ENCODE assay signal across 34 cellular contexts in the genomic region with DNA sequence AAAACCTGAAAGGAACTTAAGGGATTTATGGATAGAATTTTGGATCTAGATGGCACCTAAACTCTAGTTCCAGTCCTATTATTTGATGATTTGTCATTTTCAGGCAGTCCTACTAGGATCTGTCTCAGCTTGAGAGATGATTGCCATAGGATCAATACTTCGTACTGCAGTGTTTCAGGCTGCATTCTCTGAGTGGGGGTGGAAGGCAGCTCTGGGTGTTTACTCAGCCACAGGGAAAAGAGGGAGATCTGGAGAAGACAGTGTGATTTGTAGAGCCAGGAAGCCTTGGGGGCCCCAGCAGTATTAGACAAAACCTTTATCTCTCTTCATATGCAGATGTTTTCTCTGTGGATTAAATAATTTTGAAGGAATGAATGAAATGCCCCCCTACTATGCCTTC.
"Had no signal": no experiment of that assay in that cellular context is flagged by ENCODE, and none has a peak within 500 bp of the region (broad histone marks: within the 10 kb centered on the region; RNA-seq: fewer than 3 reads in every experiment).

No MANE protein-coding gene starts in this region.

- H3K9ac ChIP-seq: KMS-11, SK-N-SH had no signal

- H3K27ac Mint-ChIP-seq: activated CD8-positive, alpha-beta T cell treated with anti-CD3 and anti-CD28 coated beads for 36 hours; activated naive CD4-positive, alpha-beta T cell treated with anti-CD3 and anti-CD28 coated beads, Interleukin-2, amount 50 U/mL, for 24 hours; activated naive CD8-positive, alpha-beta T cell treated with anti-CD3 and anti-CD28 coated beads, Interleukin-2, amount 10 ng/mL, durations not matched to agents 7 days and 5 days; activated T-cell treated with anti-CD3 and anti-CD28 coated beads, Interleukin-2, amount 50 U/mL, for 72 hours; activated T-helper 17 cell treated with anti-CD3 and anti-CD28 coated beads, Interleukin-2, amount 50 U/mL, for 72 hours; brain; T-helper 1 cell treated with Interleukin-12 subunit alpha and Interleukin-12 subunit beta and Interleukin-4 antibody, amounts not matched to agents 30 μg/mL and 1 μg/mL, for 36 hours; T-helper 2 cell treated with Interferon-gamma antibody and Interleukin-4, amounts not matched to agents 5 μg/mL and 100 μg/mL, for 36 hours had no signal

- H3K9me3 ChIP-seq: Peyer's patch, SJSA1, SK-N-SH had no signal

- H3K36me3 Mint-ChIP-seq: activated naive CD4-positive, alpha-beta T cell treated with anti-CD3 and anti-CD28 coated beads, Interleukin-2, amount 50 U/mL, for 24 hours; activated naive CD8-positive, alpha-beta T cell treated with anti-CD3 and anti-CD28 coated beads, Interleukin-2, amount 10 ng/mL, durations not matched to agents 7 days and 5 days; brain had no signal

- H3K36me3 ChIP-seq: Peyer's patch, SJSA1 had no signal

- H3K9me3 Mint-ChIP-seq: activated naive CD8-positive, alpha-beta T cell treated with anti-CD3 and anti-CD28 coated beads, Interleukin-2, amount 10 ng/mL, durations not matched to agents 7 days and 5 days; brain; T-helper 1 cell treated with Interleukin-12 subunit alpha and Interleukin-12 subunit beta and Interleukin-4 antibody, amounts not matched to agents 30 μg/mL and 1 μg/mL, for 36 hours had no signal

- H3K9me2 ChIP-seq: SK-N-SH had no signal

- H3K4me3 Mint-ChIP-seq: activated CD8-positive, alpha-beta T cell treated with anti-CD3 and anti-CD28 coated beads for 36 hours; activated naive CD4-positive, alpha-beta T cell treated with anti-CD3 and anti-CD28 coated beads, Interleukin-2, amount 50 U/mL, for 24 hours; activated naive CD8-positive, alpha-beta T cell treated with anti-CD3 and anti-CD28 coated beads, Interleukin-2, amount 10 ng/mL, durations not matched to agents 7 days and 5 days; activated T-cell treated with anti-CD3 and anti-CD28 coated beads, Interleukin-2, amount 50 U/mL, for 72 hours; activated T-helper 17 cell treated with anti-CD3 and anti-CD28 coated beads, Interleukin-2, amount 50 U/mL, for 72 hours; brain; T-helper 1 cell treated with Interleukin-12 subunit alpha and Interleukin-12 subunit beta and Interleukin-4 antibody, amounts not matched to agents 30 μg/mL and 1 μg/mL, for 36 hours; T-helper 2 cell treated with Interferon-gamma antibody and Interleukin-4, amounts not matched to agents 5 μg/mL and 100 μg/mL, for 36 hours had no signal

- H3K4me1 Mint-ChIP-seq: activated naive CD4-positive, alpha-beta T cell treated with anti-CD3 and anti-CD28 coated beads, Interleukin-2, amount 50 U/mL, for 24 hours; activated naive CD8-positive, alpha-beta T cell treated with anti-CD3 and anti-CD28 coated beads, Interleukin-2, amount 10 ng/mL, durations not matched to agents 7 days and 5 days; activated T-helper 17 cell treated with anti-CD3 and anti-CD28 coated beads, Interleukin-2, amount 50 U/mL, for 72 hours had no signal

- H3K4me2 ChIP-seq: KMS-11, SK-N-SH had no signal

- H3K27me3 Mint-ChIP-seq: activated CD8-positive, alpha-beta T cell treated with anti-CD3 and anti-CD28 coated beads for 36 hours; activated naive CD4-positive, alpha-beta T cell treated with anti-CD3 and anti-CD28 coated beads, Interleukin-2, amount 50 U/mL, for 24 hours; activated naive CD8-positive, alpha-beta T cell treated with anti-CD3 and anti-CD28 coated beads, Interleukin-2, amount 10 ng/mL, durations not matched to agents 7 days and 5 days; activated T-helper 17 cell treated with anti-CD3 and anti-CD28 coated beads, Interleukin-2, amount 50 U/mL, for 72 hours had no signal

- FAIRE-seq: astrocyte, TTC549 had no signal

- ATAC-seq: activated CD8-positive, alpha-beta T cell treated with anti-CD3 and anti-CD28 coated beads for 36 hours; activated T-cell treated with anti-CD3 and anti-CD28 coated beads, Interleukin-2, amount 50 U/mL, for 72 hours; activated T-helper 17 cell treated with anti-CD3 and anti-CD28 coated beads, Interleukin-2, amount 50 U/mL, for 72 hours; PC-3 had no signal

- H3K27me3 ChIP-seq: Peyer's patch, SJSA1 had no signal

- DNase-seq: activated CD4-positive, alpha-beta T cell treated with anti-CD3 and anti-CD28 coated beads for 1 hour; activated CD4-positive, alpha-beta T cell treated with anti-CD3 and anti-CD28 coated beads for 48 hours; activated CD4-positive, alpha-beta T cell treated with anti-CD3 and anti-CD28 coated beads, Interleukin-2, amount 50 U/mL, for 4 hours; activated CD4-positive, CD25-positive, alpha-beta regulatory T cell; activated CD8-positive, alpha-beta T cell treated with anti-CD3 and anti-CD28 coated beads for 36 hours; activated gamma-delta T cell; activated naive CD4-positive, alpha-beta T cell treated with Interleukin-2 at 50 U/mL for 16 hours; activated naive CD8-positive, alpha-beta T cell treated with anti-CD3 and anti-CD28 coated beads, Interleukin-2, amount 10 ng/mL, durations not matched to agents 7 days and 5 days; activated T-cell treated with anti-CD3 and anti-CD28 coated beads, Interleukin-2, amount 50 U/mL, for 1 hour; activated T-cell treated with anti-CD3 and anti-CD28 coated beads, Interleukin-2, amount 50 U/mL, for 72 hours; central memory CD4-positive, alpha-beta T cell; MM.1S; MV-4-11; NCI-H1092; NCI-H1436 treated with DMSO at 0.1 percent for 48 hours; NCI-H1694 treated with DMSO at 0.1 percent for 48 hours; NCI-H2029; NCI-H345; NCI-H524 treated with DMSO at 0.1 percent for 48 hours; PC-3; Peyer's patch; RPMI8226; SHP77 treated with DMSO at 0.1 percent for 48 hours; SK-N-SH had no signal

- H3K4me1 ChIP-seq: Peyer's patch, SJSA1 had no signal

- H3K27ac ChIP-seq: KMS-11, Peyer's patch, SJSA1, VCaP had no signal

- H3K4me3 ChIP-seq: Peyer's patch, SJSA1 had no signal
